ENCODE assay signal across 11 cellular contexts in genomic region chr2:70098032-70098431, GRCh38.
"Had no signal": no experiment of that assay in that cellular context is flagged by ENCODE, and none has a peak within 500 bp of the region (broad histone marks: within the 10 kb centered on the region; RNA-seq: fewer than 3 reads in every experiment).

No MANE protein-coding gene starts in this region.

- H3K27me3 Mint-ChIP-seq: naive B cell had no signal

- ATAC-seq: esophagus mucosa, SK-N-SH treated with all-trans-retinoic acid at 6 μM for 48 hours had no signal

- DNase-seq: activated effector memory CD4-positive, alpha-beta T cell treated with anti-CD3 and anti-CD28 coated beads, Interleukin-2, amount 50 U/mL, for 16 hours; hypothalamus; kidney glomerular epithelial cell; naive B cell; nucleus accumbens; small intestine; substantia nigra; T-helper 2 cell; transverse colon had no signal
